24 cellular contexts compared by ENCODE assay signal in the genomic region with DNA sequence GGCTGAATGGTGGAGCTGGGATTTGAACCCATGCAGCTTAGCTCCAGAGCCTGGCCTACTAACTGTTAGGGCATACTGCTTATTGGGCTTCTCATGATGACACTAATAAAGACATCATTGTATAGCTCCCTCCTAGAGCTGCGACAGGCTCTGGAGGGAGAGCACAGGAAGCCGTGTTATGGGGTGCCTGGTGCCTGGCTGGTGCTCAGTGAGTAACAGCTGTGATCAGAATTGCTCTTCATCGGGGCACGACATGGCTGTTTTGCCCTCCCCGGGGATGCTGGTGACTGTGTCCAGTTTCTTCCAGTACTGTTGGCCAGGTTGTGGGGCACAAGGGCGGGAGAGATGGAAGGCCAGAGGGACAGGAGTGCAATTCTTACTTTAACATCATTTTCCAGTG. TPM values are rescaled to one million over a fixed set of nuclear protein-coding genes. Genes with fewer than 3 reads are reported as not detected.
A peak's percentile ranks its signal among the peaks of the same experiment; 100 is the strongest.
DNase-seq lines count a peak whose midpoint lies in the region; ATAC-seq, FAIRE-seq and TF ChIP-seq lines count a peak whose summit lies in the region.
"Had no signal": no experiment of that assay in that cellular context is flagged by ENCODE, and none has a peak within 500 bp of the region (broad histone marks: within the 10 kb centered on the region; RNA-seq: fewer than 3 reads in every experiment).

No MANE protein-coding gene starts in this region.

- H3F3A ChIP-seq in GM23338 (replicated peaks; ENCODE audit: low read depth) (no peaks in the 10 kb centered on the region), neural progenitor cell (ENCODE audit: low read depth) (no peaks in the 10 kb centered on the region)

- H2AFZ ChIP-seq in GM23338 (no peak overlapping the region), neural progenitor cell (replicated peaks) (no peak overlapping the region)

- peaks cover 31% of the 10 kb centered on the region for H3K27me3 Mint-ChIP-seq in T-helper 2 cell treated with Interferon-gamma antibody and Interleukin-4, amounts not matched to agents 5 μg/mL and 100 μg/mL, for 36 hours (ENCODE audit: low read depth)
- H3K27me3 Mint-ChIP-seq in GM23338 (ENCODE audit: insufficient read depth, low read depth, poor library complexity): peaks cover 38% of the 10 kb centered on the region
- H3K27me3 Mint-ChIP-seq in neural progenitor cell (ENCODE audit: insufficient read depth, low read depth): peaks cover 45% of the 10 kb centered on the region

- peak overlapping the region; percentile 43 for H3K4me3 Mint-ChIP-seq in T-helper 2 cell treated with Interferon-gamma antibody and Interleukin-4, amounts not matched to agents 5 μg/mL and 100 μg/mL, for 36 hours
- H3K4me3 Mint-ChIP-seq in GM23338 (peak overlapping the region; percentile 41; the same call in 2 of the 3 replicates), neural progenitor cell (peak overlapping the region; percentile 46)

- no peaks in the 10 kb centered on the region for H3K79me2 ChIP-seq in GM23338 (replicated peaks; ENCODE audit: insufficient read depth)
- H3K79me2 ChIP-seq in neural progenitor cell (ENCODE audit: low read depth): no peaks in the 10 kb centered on the region

- intact Hi-C loops in body of pancreas (cut with DNase I): no loop called here

- H3K36me3 ChIP-seq in GM23338 (ENCODE audit: insufficient read depth) (no peaks in the 10 kb centered on the region), bronchial epithelial cell (ENCODE audit: control insufficient read depth, insufficient read depth, low read length) (no peaks in the 10 kb centered on the region), neural progenitor cell (no peaks in the 10 kb centered on the region), body of pancreas (replicated peaks in 1 of 2; ENCODE audit: insufficient read depth in 1 of 2, low read depth in 2 of 2) (no peaks in the 10 kb centered on the region)
- H3K36me3 ChIP-seq: BE2C, colonic mucosa, heart left ventricle, left ventricle myocardium inferior, upper lobe of right lung, WERI-Rb-1 had no signal

- H3K9ac ChIP-seq in neural progenitor cell: no peak overlapping the region

- H3K27me3 ChIP-seq in GM23338 (ENCODE audit: insufficient read depth) (peaks cover 48% of the 10 kb centered on the region), bronchial epithelial cell (ENCODE audit: control insufficient read depth, insufficient read depth, low read length) (no peaks in the 10 kb centered on the region), neural progenitor cell (peaks cover 93% of the 10 kb centered on the region), body of pancreas (no peaks in the 10 kb centered on the region)
- H3K27me3 ChIP-seq: colonic mucosa had no signal

- TF ChIP-seq POLR2A in body of pancreas (IDR thresholded peaks at IDR 0.05): no peak

- no peaks in the 10 kb centered on the region for H3K9me3 Mint-ChIP-seq in T-helper 2 cell treated with Interferon-gamma antibody and Interleukin-4, amounts not matched to agents 5 μg/mL and 100 μg/mL, for 36 hours
- H3K9me3 Mint-ChIP-seq in GM23338: no peaks in the 10 kb centered on the region; the same call in 2 of the 3 replicates
- H3K9me3 Mint-ChIP-seq in neural progenitor cell: peaks cover 4% of the 10 kb centered on the region

- no peaks in the 10 kb centered on the region for H4K20me1 ChIP-seq in GM23338 (replicated peaks; ENCODE audit: insufficient read depth)
- no peaks in the 10 kb centered on the region for H4K20me1 ChIP-seq in neural progenitor cell (ENCODE audit: low read depth)

- no peaks in the 10 kb centered on the region for H3K9me2 ChIP-seq in GM23338 (ENCODE audit: insufficient read depth)

- H3K4me3 ChIP-seq in GM23338 (no peak overlapping the region), bronchial epithelial cell (ENCODE audit: low read depth, low read length) (no peak overlapping the region), neural progenitor cell (no peak overlapping the region), body of pancreas (no peak overlapping the region)
- H3K4me3 ChIP-seq: colonic mucosa, GM12878, heart left ventricle, left ventricle myocardium inferior, stomach, upper lobe of right lung had no signal

- H3K9me3 ChIP-seq in neural progenitor cell (ENCODE audit: low read depth) (no peaks in the 10 kb centered on the region), body of pancreas (no peaks in the 10 kb centered on the region)
- H3K9me3 ChIP-seq: BE2C, colonic mucosa, upper lobe of right lung had no signal

- no peaks in the 10 kb centered on the region for H3K36me3 Mint-ChIP-seq in T-helper 2 cell treated with Interferon-gamma antibody and Interleukin-4, amounts not matched to agents 5 μg/mL and 100 μg/mL, for 36 hours (ENCODE audit: low read depth)
- no peaks in the 10 kb centered on the region for H3K36me3 Mint-ChIP-seq in GM23338 (ENCODE audit: low read depth)
- H3K36me3 Mint-ChIP-seq in neural progenitor cell: no peaks in the 10 kb centered on the region
- H3K36me3 Mint-ChIP-seq: IgD-negative memory B cell had no signal

- H3K4me1 ChIP-seq in GM23338 (ENCODE audit: insufficient read depth) (no peaks in the 10 kb centered on the region), neural progenitor cell (no peaks in the 10 kb centered on the region), body of pancreas (peaks cover 8% of the 10 kb centered on the region)
- H3K4me1 ChIP-seq: BE2C had no signal

- H3K4me1 Mint-ChIP-seq in T-helper 2 cell treated with Interferon-gamma antibody and Interleukin-4, amounts not matched to agents 5 μg/mL and 100 μg/mL, for 36 hours (ENCODE audit: low read depth): peaks cover 17% of the 10 kb centered on the region
- no peaks in the 10 kb centered on the region; the same call in 2 of the 3 replicates for H3K4me1 Mint-ChIP-seq in GM23338
- no peaks in the 10 kb centered on the region for H3K4me1 Mint-ChIP-seq in neural progenitor cell

- no peak overlapping the region for H3K27ac ChIP-seq in GM23338 (ENCODE audit: low read depth)
- H3K27ac ChIP-seq in neural progenitor cell: no peak overlapping the region
- no peak overlapping the region for H3K27ac ChIP-seq in body of pancreas
- H3K27ac ChIP-seq: colonic mucosa, heart left ventricle, left ventricle myocardium inferior, stomach, upper lobe of right lung, WERI-Rb-1 had no signal

- no peak for DNase-seq in T-helper 2 cell treated with Interferon-gamma antibody and Interleukin-4, amounts not matched to agents 5 μg/mL and 100 μg/mL, for 36 hours (ENCODE audit: low spot score)
- DNase-seq in T-helper 2 cell: no peak
- no peak for DNase-seq in GM23338 (ENCODE audit: low spot score)
- DNase-seq in bronchial epithelial cell (ENCODE audit: low read depth): no peak
- no peak for DNase-seq in neural progenitor cell (ENCODE audit: low spot score)
- DNase-seq in NCI-H1105 treated with DMSO at 0.1 percent for 48 hours (lab: John Stamatoyannopoulos, UW): no peak
- no peak for DNase-seq in body of pancreas
- DNase-seq: 8988T; BE2C; colonic mucosa; heart left ventricle; left ventricle myocardium inferior; NCI-H1694 treated with DMSO at 0.1 percent for 48 hours; NCI-H82; OCI-M1; SIG-M5; stimulated activated CD4-positive, alpha-beta T cell treated with anti-CD3 and anti-CD28 coated beads, Interleukin-1b, Interleukin-23, amount 100 ng/mL, for 48 hours; stomach; upper lobe of right lung; WERI-Rb-1 had no signal

- H3K4me2 ChIP-seq in GM23338: no peak overlapping the region
- no peak overlapping the region for H3K4me2 ChIP-seq in neural progenitor cell

- 49 to 69% methylated on average over 6 of the region's 6 CpGs for whole genome bisulfite sequencing in body of pancreas, 2 donors

- H3K27ac Mint-ChIP-seq in T-helper 2 cell treated with Interferon-gamma antibody and Interleukin-4, amounts not matched to agents 5 μg/mL and 100 μg/mL, for 36 hours: no peak overlapping the region
- H3K27ac Mint-ChIP-seq in GM23338 (no peak overlapping the region), neural progenitor cell (no peak overlapping the region)
- H3K27ac Mint-ChIP-seq: IgD-negative memory B cell had no signal

- no peak for TF ChIP-seq CTCF in GM23338 (conservative IDR thresholded peaks at IDR 0.05; ENCODE audit: low read depth in 2 of 2)
- no peak for TF ChIP-seq CTCF in bronchial epithelial cell (IDR thresholded peaks at IDR 0.05; ENCODE audit: insufficient read depth, low read length, severe bottlenecking)
- TF ChIP-seq CTCF in neural progenitor cell (IDR thresholded peaks at IDR 0.05): no peak
- TF ChIP-seq CTCF in body of pancreas (IDR thresholded peaks at IDR 0.05): no peak

- ATAC-seq in GM23338 (no peak), body of pancreas (no peak), HG03521 (IDR thresholded peaks at IDR 0.05; ENCODE audit: unreplicated experiment) (no peak)
- ATAC-seq: GM12878, heart left ventricle, upper lobe of right lung had no signal

- peak; percentile 43 for FAIRE-seq in bronchial epithelial cell (lab: Jason Lieb, UNC)
- FAIRE-seq: GM12878, H54 had no signal

RNA-seq across cellular contexts. Expression of a gene that starts 5.1 kb away (rescaled TPM):
- 0.54 and 1.1 TPM in 2 replicates for total RNA-seq in GM23338 (2014; rRNA removed; shearing (Covaris generic))
- polyA plus RNA-seq in GM23338 (2016; fragmentation: Nextera tagmentation; extraction: Ambion mirVana): 0.61 and 1.5 TPM in 2 replicates
- 0.38 and 0.53 TPM in 2 replicates for total RNA-seq in bronchial epithelial cell
- total RNA-seq in neural progenitor cell (ENCODE audit: low replicate concordance): 0.12 TPM in 1 of 2 replicates, not detected in the other
- not detected for total RNA-seq in body of pancreas
- polyA plus RNA-seq: IgD-negative memory B cell had no signal

RNA-seq across cellular contexts. Expression of a gene that starts 16.3 kb away (rescaled TPM):
- 3.2 and 3.4 TPM in 2 replicates for total RNA-seq in GM23338 (2014; rRNA removed; shearing (Covaris generic))
- 0.75 and 0.86 TPM in 2 replicates for polyA plus RNA-seq in GM23338 (2016; fragmentation: Nextera tagmentation; extraction: Ambion mirVana)
- total RNA-seq in bronchial epithelial cell (0.26 and 9.7 TPM in 2 replicates), neural progenitor cell (ENCODE audit: low replicate concordance) (0.40 TPM in 1 of 2 replicates, not detected in the other), body of pancreas (1 to 10 TPM in 1 of 2 donors, not detected in 1; 2.9 TPM)

RNA-seq across cellular contexts. Expression of a gene that starts 30.0 kb away (rescaled TPM):
- 8.7 and 12.0 TPM in 2 replicates for total RNA-seq in GM23338 (2014; rRNA removed; shearing (Covaris generic))
- polyA plus RNA-seq in GM23338 (2016; fragmentation: Nextera tagmentation; extraction: Ambion mirVana): 3.0 and 3.1 TPM in 2 replicates
- total RNA-seq in bronchial epithelial cell (9.1 and 12.4 TPM in 2 replicates), neural progenitor cell (ENCODE audit: low replicate concordance) (13.4 and 19.8 TPM in 2 replicates), body of pancreas (1 to 10 TPM; 3.6 to 6.6 TPM)

RNA-seq across cellular contexts. Expression of a gene that starts 42.4 kb away (rescaled TPM):
- 6.3 and 13.2 TPM in 2 replicates for total RNA-seq in GM23338 (2014; rRNA removed; shearing (Covaris generic))
- polyA plus RNA-seq in GM23338 (2016; fragmentation: Nextera tagmentation; extraction: Ambion mirVana): 14.0 and 15.7 TPM in 2 replicates
- 4.0 and 4.7 TPM in 2 replicates for total RNA-seq in bronchial epithelial cell
- 33.1 and 33.4 TPM in 2 replicates for total RNA-seq in neural progenitor cell (ENCODE audit: low replicate concordance)
- 10 to 100 TPM in 1 of 2 donors, 1 to 10 TPM in 1; 8.3 to 52.1 TPM for total RNA-seq in body of pancreas
